23 cellular contexts compared by ENCODE assay signal in genomic region chr3:17555525-17555924, GRCh38.
"Had no signal": no experiment of that assay in that cellular context is flagged by ENCODE, and none has a peak within 500 bp of the region (broad histone marks: within the 10 kb centered on the region; RNA-seq: fewer than 3 reads in every experiment).

No MANE protein-coding gene starts in this region.

- H3K4me2 ChIP-seq: hepatocyte had no signal

- H3K27ac ChIP-seq: epithelial cell of prostate, foreskin keratinocyte, gastroesophageal sphincter, heart left ventricle, hepatocyte, pancreas, right lobe of liver, suprapubic skin, transverse colon had no signal

- H3K4me3 ChIP-seq: gastroesophageal sphincter, heart left ventricle, hepatocyte, lung, pancreas, right lobe of liver, suprapubic skin, transverse colon had no signal

- H3K4me1 ChIP-seq: foreskin keratinocyte, right lobe of liver had no signal

- ATAC-seq: esophagus mucosa; foreskin keratinocyte; gastroesophageal sphincter; heart left ventricle; left lobe of liver; naive thymus-derived CD8-positive, alpha-beta T cell; pancreas; right lobe of liver had no signal

- H3K79me2 ChIP-seq: hepatocyte had no signal

- H3K9me3 Mint-ChIP-seq: memory B cell; naive thymus-derived CD8-positive, alpha-beta T cell; stimulated activated naive CD8-positive, alpha-beta T cell treated with anti-CD3 and anti-CD28 coated beads, Interleukin-15, Interleukin-2, amounts not matched to agents 100 ng/mL and 50 ng/mL, for 24 hours had no signal

- DNase-seq: cortex of kidney; foreskin keratinocyte; heart left ventricle; kidney; naive thymus-derived CD8-positive, alpha-beta T cell; occipital lobe; pancreas; retina; right lobe of liver; small intestine; stimulated activated CD4-positive, alpha-beta T cell treated with anti-CD3 and anti-CD28 coated beads, Interleukin-15, amount 100 ng/mL, for 24 hours; stimulated activated CD4-positive, alpha-beta T cell treated with anti-CD3 and anti-CD28 coated beads, Interleukin-4, amount 100 ng/mL, for 1 hour; stimulated activated CD8-positive, alpha-beta memory T cell treated with anti-CD3 and anti-CD28 coated beads, Interleukin-4, amount 100 ng/mL, for 48 hours; transverse colon had no signal

- H2AFZ ChIP-seq: hepatocyte had no signal

- H3K27ac Mint-ChIP-seq: memory B cell; naive thymus-derived CD8-positive, alpha-beta T cell; stimulated activated naive CD8-positive, alpha-beta T cell treated with anti-CD3 and anti-CD28 coated beads, Interleukin-15, Interleukin-2, amounts not matched to agents 100 ng/mL and 50 ng/mL, for 24 hours had no signal

- H3K27me3 ChIP-seq: foreskin keratinocyte, gastroesophageal sphincter, heart left ventricle, hepatocyte, pancreas, right lobe of liver, suprapubic skin, transverse colon had no signal

- H3K36me3 ChIP-seq: heart left ventricle, pancreas, right lobe of liver, suprapubic skin, transverse colon had no signal

- H3K9me3 ChIP-seq: gastroesophageal sphincter, pancreas, right lobe of liver, suprapubic skin, transverse colon had no signal

- H3K27me3 Mint-ChIP-seq: memory B cell; naive thymus-derived CD8-positive, alpha-beta T cell; stimulated activated naive CD8-positive, alpha-beta T cell treated with anti-CD3 and anti-CD28 coated beads, Interleukin-15, Interleukin-2, amounts not matched to agents 100 ng/mL and 50 ng/mL, for 24 hours had no signal

- H3K4me3 Mint-ChIP-seq: memory B cell; naive thymus-derived CD8-positive, alpha-beta T cell; stimulated activated naive CD8-positive, alpha-beta T cell treated with anti-CD3 and anti-CD28 coated beads, Interleukin-15, Interleukin-2, amounts not matched to agents 100 ng/mL and 50 ng/mL, for 24 hours had no signal
